23 cellular contexts compared by ENCODE assay signal in the genomic region with DNA sequence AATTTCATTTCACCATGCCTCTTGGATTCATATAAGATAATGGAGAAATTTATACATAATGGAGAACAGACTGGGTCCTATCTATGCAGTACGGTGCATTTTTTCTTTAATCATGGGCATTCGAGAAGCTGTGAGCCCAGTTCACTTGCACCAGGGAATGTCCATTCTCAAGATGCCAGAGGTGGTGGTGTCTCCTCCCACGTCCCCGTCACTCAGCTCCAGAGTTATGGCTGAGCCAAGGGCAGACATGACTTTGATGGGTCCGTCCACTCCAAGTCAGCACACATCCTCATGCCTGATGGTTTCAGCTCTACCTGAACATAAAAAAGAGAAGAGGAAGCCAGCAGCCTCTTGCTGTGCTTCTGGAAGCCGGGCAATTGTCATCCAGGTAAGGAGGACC. TPM values are rescaled to one million over a fixed set of nuclear protein-coding genes. Genes with fewer than 3 reads are reported as not detected.
"Had no signal": no experiment of that assay in that cellular context is flagged by ENCODE, and none has a peak within 500 bp of the region (broad histone marks: within the 10 kb centered on the region; RNA-seq: fewer than 3 reads in every experiment).

No MANE protein-coding gene starts in this region.

- H3K79me2 ChIP-seq: hepatocyte had no signal

- H3K9me3 ChIP-seq: esophagus squamous epithelium, gastroesophageal sphincter, heart left ventricle, left lung, lower lobe of right lung had no signal

- H3K27me3 ChIP-seq: esophagus squamous epithelium, foreskin keratinocyte, gastroesophageal sphincter, heart left ventricle, hepatocyte, left lung had no signal

- DNase-seq: cortex of kidney; effector CD8-positive, alpha-beta T cell; effector memory CD8-positive, alpha-beta T cell; endodermal cell; erythroblast; esophagus squamous epithelium; foreskin keratinocyte; heart left ventricle; immature natural killer cell; left cardiac atrium; left lung; left ventricle myocardium superior; lower lobe of right lung; mesenchymal stem cell; midbrain had no signal

- H3K4me2 ChIP-seq: hepatocyte had no signal

- H3K27ac ChIP-seq: epithelial cell of prostate, esophagus squamous epithelium, foreskin keratinocyte, gastroesophageal sphincter, hepatocyte, left lung, lower lobe of right lung had no signal

- H3K4me1 ChIP-seq: esophagus squamous epithelium, foreskin keratinocyte, gastroesophageal sphincter, left lung, lower lobe of right lung had no signal

- H3K36me3 ChIP-seq: esophagus squamous epithelium, gastroesophageal sphincter, heart left ventricle, left lung, lower lobe of right lung had no signal

- ATAC-seq: effector memory CD8-positive, alpha-beta T cell; esophagus mucosa; foreskin keratinocyte; gastroesophageal sphincter; left cardiac atrium; left lung; lower lobe of right lung had no signal

- H2AFZ ChIP-seq: hepatocyte had no signal

- H3K4me3 ChIP-seq: esophagus squamous epithelium, gastroesophageal sphincter, heart left ventricle, hepatocyte, left lung, lower lobe of right lung had no signal

RNA-seq across cellular contexts. Expression of gene CREG2, which starts 42.1 kb away (rescaled TPM):
- total RNA-seq: fibroblast of villous mesenchyme, left cardiac atrium, left lung, left ventricle myocardium superior, lower leg skin, lower lobe of right lung, lung microvascular endothelial cell, mononuclear cell had no signal
- polyA plus RNA-seq: heart left ventricle, immature natural killer cell had no signal

RNA-seq across cellular contexts. Expression of gene RFX8, which starts 45.5 kb away (rescaled TPM):
- total RNA-seq: endodermal cell, esophagus mucosa, hepatocyte, left cardiac atrium, left ventricle myocardium superior, lower lobe of right lung, lung microvascular endothelial cell had no signal
- polyA plus RNA-seq: immature natural killer cell had no signal
